In genomic region chr19:49359851-49360845, GRCh38 we compare ENCODE assay signal across 14 cellular contexts. TPM values are rescaled to one million over a fixed set of nuclear protein-coding genes. Genes with fewer than 3 reads are reported as not detected.
DNase-seq lines count a peak whose midpoint lies in the region; ATAC-seq, FAIRE-seq and TF ChIP-seq lines count a peak whose summit lies in the region.
"Had no signal": no experiment of that assay in that cellular context is flagged by ENCODE, and none has a peak within 500 bp of the region (broad histone marks: within the 10 kb centered on the region; RNA-seq: fewer than 3 reads in every experiment).

No MANE protein-coding gene starts in this region.

- H3K9me3 Mint-ChIP-seq in stimulated activated naive B cell treated with anti-CD40 and anti-IgM and Interleukin-4, amounts not matched to agents 10 μg/mL and 1 μg/mL and 100 μg/mL, for 72 hours = no peaks in the 10 kb centered on the region
- H3K9me3 Mint-ChIP-seq: activated naive CD4-positive, alpha-beta T cell treated with anti-CD3 and anti-CD28 coated beads, Interleukin-2, amount 50 U/mL, for 72 hours had no signal

- H3K4me1 Mint-ChIP-seq in stimulated activated naive B cell treated with anti-CD40 and anti-IgM and Interleukin-4, amounts not matched to agents 10 μg/mL and 1 μg/mL and 100 μg/mL, for 72 hours = peaks cover 24 to 53% of the 10 kb centered on the region in 2 donors

- H3K27me3 Mint-ChIP-seq in stimulated activated naive B cell treated with anti-CD40 and anti-IgM and Interleukin-4, amounts not matched to agents 10 μg/mL and 1 μg/mL and 100 μg/mL, for 72 hours = peaks cover 0 to 4% of the 10 kb centered on the region in 2 donors

- RAD21 ChIA-PET in HCT116 (lab: Charles Lee; ENCODE audit: low non-redundant PET in 1 of 2, low total read pairs in 2 of 2, uncharacterized antibody in 2 of 2, unreplicated experiment in 2 of 2) = no interaction called here

- intact Hi-C loops in HCT116 (cut with micrococcal nuclease) = no loop called here
- intact Hi-C loops in kidney (cut with DNase I) = no loop called here

- TF ChIP-seq POLR2A in HCT116 (IDR thresholded peaks at IDR 0.05; ENCODE audit: borderline replicate concordance, extremely low read depth, insufficient read depth, insufficient read length) = no peak

- H3K4me1 ChIP-seq in HCT116 (ENCODE audit: control insufficient read depth in 1 of 2, insufficient read depth in 2 of 2, low read length in 2 of 2) = peaks cover 10 to 36% of the 10 kb centered on the region in 2 experiments
- peaks cover 13% of the 10 kb centered on the region for H3K4me1 ChIP-seq in adipocyte (ENCODE audit: control insufficient read depth, insufficient read depth, low read length)
- H3K4me1 ChIP-seq in kidney (ENCODE audit: control insufficient read depth in 1 of 2, insufficient read depth in 1 of 2, low read depth in 1 of 2, low read length in 2 of 2) = peaks cover 0 to 13% of the 10 kb centered on the region in 2 donors

- H3K27ac ChIP-seq in HCT116 (ENCODE audit: low read depth, low read length) (no peak overlapping the region; the same call in 1 of the 2 replicates), kidney (ENCODE audit: low read depth in 2 of 2, low read length in 2 of 2) (peak overlapping the region; percentile 43 to 78)

- H3K4me3 ChIP-seq in HCT116 (replicated peaks in 1 of 2; ENCODE audit: low read depth in 1 of 2, low read length in 2 of 2) = no peak overlapping the region
- H3K4me3 ChIP-seq in adipocyte (ENCODE audit: low read length) = no peak overlapping the region
- no peak overlapping the region for H3K4me3 ChIP-seq in kidney (ENCODE audit: low read length in 2 of 2)

- POLR2A ChIA-PET in HCT116 (lab: Charles Lee) = no interaction called here

- no peak overlapping the region for H2AFZ ChIP-seq in HCT116 (ENCODE audit: low read depth, low read length, poor library complexity, severe bottlenecking)

- TF ChIP-seq CTCF in HCT116 (IDR thresholded peaks at IDR 0.05 in 2 of 3, conservative IDR thresholded peaks at IDR 0.05 in 1 of 3; ENCODE audit: borderline replicate concordance in 1 of 3, insufficient read depth in 1 of 3, low read depth in 2 of 3, low read length in 2 of 3) (no peak), kidney (IDR thresholded peaks at IDR 0.05; ENCODE audit: borderline replicate concordance, extremely low read depth, insufficient read depth) (no peak)

- peaks cover 9 to 13% of the 10 kb centered on the region in 2 experiments for H3K36me3 ChIP-seq in HCT116 (ENCODE audit: control insufficient read depth in 1 of 2, insufficient read depth in 2 of 2, low read length in 2 of 2)
- H3K36me3 ChIP-seq in adipocyte (ENCODE audit: control insufficient read depth, insufficient read depth, low read length, severe bottlenecking) = peaks cover 12% of the 10 kb centered on the region
- no peaks in the 10 kb centered on the region for H3K36me3 ChIP-seq in kidney (ENCODE audit: control insufficient read depth in 1 of 2, insufficient read depth in 2 of 2, low read length in 2 of 2)

- no peaks in the 10 kb centered on the region for H3K9me3 ChIP-seq in HCT116 (ENCODE audit: control insufficient read depth in 1 of 2, insufficient read depth in 1 of 2, low read depth in 1 of 2, low read length in 2 of 2)
- H3K9me3 ChIP-seq in adipocyte (ENCODE audit: control insufficient read depth, low read length) = no peaks in the 10 kb centered on the region
- H3K9me3 ChIP-seq in kidney (ENCODE audit: control insufficient read depth in 1 of 2, low read length in 2 of 2) = no peaks in the 10 kb centered on the region

- peak overlapping the region; percentile 54 for H3K27ac Mint-ChIP-seq in stimulated activated naive B cell treated with anti-CD40 and anti-IgM and Interleukin-4, amounts not matched to agents 10 μg/mL and 1 μg/mL and 100 μg/mL, for 72 hours
- H3K27ac Mint-ChIP-seq: activated naive CD4-positive, alpha-beta T cell treated with anti-CD3 and anti-CD28 coated beads, Interleukin-2, amount 50 U/mL, for 72 hours had no signal

- no peaks in the 10 kb centered on the region for H4K20me1 ChIP-seq in HCT116 (ENCODE audit: insufficient read depth)

- peaks cover 4% of the 10 kb centered on the region; the same call in 1 of the 2 replicates for H3K79me2 ChIP-seq in HCT116 (ENCODE audit: insufficient read depth, low read length)

- H3K4me3 Mint-ChIP-seq in stimulated activated naive B cell treated with anti-CD40 and anti-IgM and Interleukin-4, amounts not matched to agents 10 μg/mL and 1 μg/mL and 100 μg/mL, for 72 hours = peak overlapping the region; percentile 4 to 8

- H3K27me3 ChIP-seq in HCT116 (ENCODE audit: insufficient read depth, low read length) (no peaks in the 10 kb centered on the region), adipocyte (replicated peaks; ENCODE audit: control insufficient read depth, insufficient read depth, low read length) (no peaks in the 10 kb centered on the region)

- no peak for DNase-seq in HCT116 (ENCODE audit: low read depth, low spot score)
- peak; percentile 2 for DNase-seq in adipocyte (ENCODE audit: low read depth)
- no peak for DNase-seq in kidney
- DNase-seq in stimulated activated naive B cell treated with anti-CD40 and anti-IgM and Interleukin-4, amounts not matched to agents 10 μg/mL and 1 μg/mL and 100 μg/mL, for 72 hours = no peak
- no peak for DNase-seq in COR-L47 (lab: John Stamatoyannopoulos, UW)
- DNase-seq in NCI-H128 (lab: John Stamatoyannopoulos, UW; ENCODE audit: unreplicated experiment) = no peak
- no peak for DNase-seq in hypothalamus (lab: John Stamatoyannopoulos, UW)
- DNase-seq: activated CD4-positive, alpha-beta T cell treated with anti-CD3 and anti-CD28 coated beads, Interleukin-2, amount 50 U/mL, for 4 hours; left colon; SIG-M5 had no signal

- ATAC-seq in HCT116 = no peak
- ATAC-seq in stimulated activated naive B cell treated with anti-CD40 and anti-IgM and Interleukin-4, amounts not matched to agents 10 μg/mL and 1 μg/mL and 100 μg/mL, for 72 hours (replicated peaks) = peak in 1 of 2 donors; percentile 9
- no peak for ATAC-seq in HG03135 (IDR thresholded peaks at IDR 0.05; ENCODE audit: unreplicated experiment)
- ATAC-seq: activated naive CD4-positive, alpha-beta T cell treated with anti-CD3 and anti-CD28 coated beads, Interleukin-2, amount 50 U/mL, for 72 hours; left colon; sciatic nerve had no signal

- H3K9ac ChIP-seq in HCT116 (ENCODE audit: low read length) (no peak overlapping the region), adipocyte (ENCODE audit: low read length) (no peak overlapping the region), kidney (ENCODE audit: low read length in 2 of 2) (no peak overlapping the region)

- TF ChIP-seq RAD21 in HCT116 (IDR thresholded peaks at IDR 0.05; ENCODE audit: low read depth) = no peak

- CTCF ChIA-PET in HCT116 (lab: Charles Lee) = no interaction called here

- H3K36me3 Mint-ChIP-seq in stimulated activated naive B cell treated with anti-CD40 and anti-IgM and Interleukin-4, amounts not matched to agents 10 μg/mL and 1 μg/mL and 100 μg/mL, for 72 hours = no peaks in the 10 kb centered on the region
- H3K36me3 Mint-ChIP-seq: activated naive CD4-positive, alpha-beta T cell treated with anti-CD3 and anti-CD28 coated beads, Interleukin-2, amount 50 U/mL, for 72 hours had no signal

- H3K4me2 ChIP-seq in HCT116 (ENCODE audit: low read length) = no peak overlapping the region

- TSS peak; percentile 25 for BruUV-seq in HCT116 (replicated peaks; lab: Mats Ljungman, UMichigan)

- no peaks in the 10 kb centered on the region for H3K9me2 ChIP-seq in HCT116 (ENCODE audit: insufficient read depth)

- FAIRE-seq in kidney (lab: Jason Lieb, UNC) = no peak
- FAIRE-seq: endometrium had no signal

TF ChIP-seq in HCT116, 20 proteins besides CTCF, POLR2A, EP300 and RAD21 (continues in another document):
- TF ChIP-seq YY1 (IDR thresholded peaks at IDR 0.05; ENCODE audit: extremely low read depth, insufficient replicate concordance, low read depth, low read length) = no peak
- no peak for TF ChIP-seq CEBPB (IDR thresholded peaks at IDR 0.05; ENCODE audit: low read depth)
- TF ChIP-seq, protein P1, sequence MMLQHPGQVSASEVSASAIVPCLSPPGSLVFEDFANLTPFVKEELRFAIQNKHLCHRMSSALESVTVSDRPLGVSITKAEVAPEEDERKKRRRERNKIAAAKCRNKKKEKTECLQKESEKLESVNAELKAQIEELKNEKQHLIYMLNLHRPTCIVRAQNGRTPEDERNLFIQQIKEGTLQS (IDR thresholded peaks at IDR 0.05) = no peak
- no peak for TF ChIP-seq EGR1 (IDR thresholded peaks at IDR 0.05; ENCODE audit: low read depth)
- no peak for TF ChIP-seq ZFX (IDR thresholded peaks at IDR 0.05)

RNA-seq across cellular contexts. Expression of gene TEAD2, which starts 2.1 kb away (rescaled TPM):
- total RNA-seq in HCT116 (2021; ENCODE audit: unreplicated experiment) (31.9 TPM), kidney (30.2 TPM)
- 14.8 and 18.3 TPM in 2 replicates for polyA plus RNA-seq in HCT116 (2012)
- 15.7 TPM for polyA plus RNA-seq in kidney (ENCODE audit: insufficient read depth, low read depth, low replicate concordance)

RNA-seq across cellular contexts. Expression of gene DKKL1, which starts 3.5 kb away (rescaled TPM):
- 1.0 TPM for total RNA-seq in HCT116 (2021; ENCODE audit: unreplicated experiment)
- 1.1 TPM in 2 replicates for polyA plus RNA-seq in HCT116 (2012)
- 0.57 TPM for total RNA-seq in kidney
- 0.95 TPM for polyA plus RNA-seq in kidney (ENCODE audit: insufficient read depth, low read depth, low replicate concordance)
- total RNA-seq: activated naive CD4-positive, alpha-beta T cell treated with anti-CD3 and anti-CD28 coated beads, Interleukin-2, amount 50 U/mL, for 72 hours; left colon had no signal

RNA-seq across cellular contexts. Expression of gene CD37, which starts 24.9 kb away (rescaled TPM):
- total RNA-seq in HCT116 (2021; ENCODE audit: unreplicated experiment) = 0.76 TPM
- 2.9 and 3.4 TPM in 2 replicates for polyA plus RNA-seq in HCT116 (2012)
- total RNA-seq in kidney = 35.7 TPM
- polyA plus RNA-seq in kidney (ENCODE audit: insufficient read depth, low read depth, low replicate concordance) = 3.8 TPM

RNA-seq across cellular contexts. Expression of gene KASH5, which starts 27.9 kb away (rescaled TPM):
- total RNA-seq in HCT116 (2021; ENCODE audit: unreplicated experiment) = not detected
- 0.05 TPM in 1 of 2 replicates, not detected in the other for polyA plus RNA-seq in HCT116 (2012)
- total RNA-seq in kidney = not detected
- not detected for polyA plus RNA-seq in kidney (ENCODE audit: insufficient read depth, low read depth, low replicate concordance)
- total RNA-seq: left colon, sciatic nerve had no signal

RNA-seq across cellular contexts. Expression of gene SLC6A16, which starts 35.2 kb away (rescaled TPM):
- total RNA-seq in HCT116 (2021; ENCODE audit: unreplicated experiment) (5.0 TPM), kidney (3.7 TPM)
- polyA plus RNA-seq in HCT116 (2012) = 1.0 and 1.1 TPM in 2 replicates
- polyA plus RNA-seq in kidney (ENCODE audit: insufficient read depth, low read depth, low replicate concordance) = 1.5 TPM

Comparison
In these comparisons a context has a peak if more than half of its experiments do, and no peak if none do; other contexts are left out.
1. RNA of gene CD37, which starts 24.9 kb away (total RNA-seq): 35.7 TPM in kidney (single experiment); 0.76 TPM in HCT116 (single experiment); every median in the first group is over 10 times any median in the second.